ENCODE assay signal across 12 cellular contexts in genomic region chr4:156686120-156686519, GRCh38.
A peak's percentile ranks its signal among the peaks of the same experiment; 100 is the strongest.
DNase-seq lines count a peak whose midpoint lies in the region; ATAC-seq and TF ChIP-seq lines count a peak whose summit lies in the region.
"Had no signal": no experiment of that assay in that cellular context is flagged by ENCODE, and none has a peak within 500 bp of the region (broad histone marks: within the 10 kb centered on the region; RNA-seq: fewer than 3 reads in every experiment).

No MANE protein-coding gene starts in this region.

- no peaks in the 10 kb centered on the region for H3K27me3 Mint-ChIP-seq in CD4-positive, alpha-beta T cell
- H3K27me3 Mint-ChIP-seq: activated CD4-positive, alpha-beta memory T cell treated with anti-CD3 and anti-CD28 coated beads for 36 hours; activated naive CD8-positive, alpha-beta T cell treated with anti-CD3 and anti-CD28 coated beads, Interleukin-2, amount 50 U/mL, for 24 hours had no signal

- intact Hi-C loops in CD4-positive, alpha-beta T cell (cut with DNase I, micrococcal nuclease): no loop called here

- H3K27ac ChIP-seq in RWPE2 (ENCODE audit: poor library complexity, severe bottlenecking): peak overlapping the region; percentile 46
- H3K27ac ChIP-seq in CD4-positive, alpha-beta T cell (ENCODE audit: low read depth, low read length): no peak overlapping the region

- H3K4me3 ChIP-seq in HFF-Myc (replicated peaks; ENCODE audit: low read depth, low read length) (no peak overlapping the region), RWPE2 (ENCODE audit: severe bottlenecking) (no peak overlapping the region), fibroblast of the aortic adventitia (ENCODE audit: low read depth, low read length) (no peak overlapping the region), skeletal muscle satellite cell (ENCODE audit: low read length) (no peak overlapping the region)

- no peaks in the 10 kb centered on the region for H3K4me1 Mint-ChIP-seq in CD4-positive, alpha-beta T cell (ENCODE audit: low read depth)
- H3K4me1 Mint-ChIP-seq: activated naive CD8-positive, alpha-beta T cell treated with anti-CD3 and anti-CD28 coated beads, Interleukin-2, amount 50 U/mL, for 24 hours had no signal

- CTCF ChIA-PET in CD4-positive, alpha-beta T cell (lab: Charles Lee): no interaction called here

- POLR2A ChIA-PET in CD4-positive, alpha-beta T cell (lab: Charles Lee): no interaction called here

- H3K27me3 ChIP-seq in RWPE2 (ENCODE audit: insufficient read depth, poor library complexity, severe bottlenecking): no peaks in the 10 kb centered on the region
- no peaks in the 10 kb centered on the region for H3K27me3 ChIP-seq in skeletal muscle satellite cell (ENCODE audit: control insufficient read depth, insufficient read depth, low read length)
- H3K27me3 ChIP-seq in CD4-positive, alpha-beta T cell (ENCODE audit: control insufficient read depth, insufficient read depth, low read length): no peaks in the 10 kb centered on the region

- no peaks in the 10 kb centered on the region for H3K36me3 Mint-ChIP-seq in CD4-positive, alpha-beta T cell (ENCODE audit: low read depth)
- H3K36me3 Mint-ChIP-seq: activated CD4-positive, alpha-beta memory T cell treated with anti-CD3 and anti-CD28 coated beads for 36 hours had no signal

- H3K4me3 Mint-ChIP-seq in CD4-positive, alpha-beta T cell: no peak overlapping the region
- H3K4me3 Mint-ChIP-seq: activated CD4-positive, alpha-beta memory T cell treated with anti-CD3 and anti-CD28 coated beads for 36 hours; activated naive CD8-positive, alpha-beta T cell treated with anti-CD3 and anti-CD28 coated beads, Interleukin-2, amount 50 U/mL, for 24 hours had no signal

- DNase-seq in HFF-Myc (ENCODE audit: extremely low read depth, low read depth) (peak; percentile 90), RWPE2 (ENCODE audit: low spot score) (no peak), fibroblast of the aortic adventitia (ENCODE audit: low read depth) (peak; percentile 95), cortex of kidney (lab: John Stamatoyannopoulos, UW) (no peak)
- DNase-seq in stimulated activated CD4-positive, alpha-beta T cell treated with anti-CD3 and anti-CD28 coated beads, Interleukin-15, amount 100 ng/mL, for 24 hours: no peak
- no peak for DNase-seq in CD4-positive, alpha-beta T cell
- DNase-seq: activated CD4-positive, alpha-beta memory T cell treated with anti-CD3 and anti-CD28 coated beads for 36 hours; activated naive CD8-positive, alpha-beta T cell treated with anti-CD3 and anti-CD28 coated beads, Interleukin-2, amount 50 U/mL, for 24 hours; left ventricle myocardium superior; NCI-H526 had no signal

- H3K4me1 ChIP-seq in RWPE2 (ENCODE audit: insufficient read depth, poor library complexity, severe bottlenecking) (peaks cover 18% of the 10 kb centered on the region), skeletal muscle satellite cell (ENCODE audit: control insufficient read depth, insufficient read depth, low read length) (peaks cover 21% of the 10 kb centered on the region)

- peak overlapping the region; percentile 60 for H3K4me2 ChIP-seq in skeletal muscle satellite cell (ENCODE audit: low read length)

- peak overlapping the region; percentile 15 for H3K9ac ChIP-seq in skeletal muscle satellite cell (ENCODE audit: low read depth, low read length)

- H3K36me3 ChIP-seq in RWPE2 (ENCODE audit: low read depth) (no peaks in the 10 kb centered on the region), skeletal muscle satellite cell (ENCODE audit: insufficient read depth, low read length) (no peaks in the 10 kb centered on the region)

- ATAC-seq in RWPE2 (ENCODE audit: low read depth): peak; percentile 46; the same call in 2 of the 3 replicates
- ATAC-seq in CD4-positive, alpha-beta T cell (ENCODE audit: poor library complexity): no peak
- ATAC-seq: activated naive CD8-positive, alpha-beta T cell treated with anti-CD3 and anti-CD28 coated beads, Interleukin-2, amount 50 U/mL, for 24 hours; esophagus mucosa; left ventricle myocardium superior had no signal

- no peak overlapping the region for H3K27ac Mint-ChIP-seq in CD4-positive, alpha-beta T cell
- H3K27ac Mint-ChIP-seq: activated CD4-positive, alpha-beta memory T cell treated with anti-CD3 and anti-CD28 coated beads for 36 hours; activated naive CD8-positive, alpha-beta T cell treated with anti-CD3 and anti-CD28 coated beads, Interleukin-2, amount 50 U/mL, for 24 hours had no signal

- no peaks in the 10 kb centered on the region for H3K9me3 Mint-ChIP-seq in CD4-positive, alpha-beta T cell

- TF ChIP-seq CTCF in HFF-Myc (IDR thresholded peaks at IDR 0.05; ENCODE audit: low read depth, low read length, missing control alignments) (no peak), RWPE2 (IDR thresholded peaks at IDR 0.05; ENCODE audit: poor library complexity, severe bottlenecking) (no peak), fibroblast of the aortic adventitia (IDR thresholded peaks at IDR 0.05; ENCODE audit: insufficient read depth, low read length) (no peak)
- no peak for TF ChIP-seq CTCF in CD4-positive, alpha-beta T cell (IDR thresholded peaks at IDR 0.05)

- H3K9me3 ChIP-seq in RWPE2 (ENCODE audit: severe bottlenecking) (peaks cover 4% of the 10 kb centered on the region), skeletal muscle satellite cell (replicated peaks; ENCODE audit: low read length) (no peaks in the 10 kb centered on the region)
- no peaks in the 10 kb centered on the region for H3K9me3 ChIP-seq in CD4-positive, alpha-beta T cell (ENCODE audit: control insufficient read depth, low read length)

Comparison
In these comparisons a context has a peak if more than half of its experiments do, and no peak if none do; other contexts are left out.
1. DNase-seq: peak in HFF-Myc (single experiment) and fibroblast of the aortic adventitia (single experiment); none in RWPE2 (single experiment), stimulated activated CD4-positive, alpha-beta T cell treated with anti-CD3 and anti-CD28 coated beads, Interleukin-15, amount 100 ng/mL, for 24 hours (single experiment), CD4-positive, alpha-beta T cell (0 of 10) and cortex of kidney (single experiment).